8 cellular contexts compared by ENCODE assay signal in genomic region chr2:218908721-218909619, GRCh38. TPM values are rescaled to one million over a fixed set of nuclear protein-coding genes. Genes with fewer than 3 reads are reported as not detected.
DNase-seq lines count a peak whose midpoint lies in the region; ATAC-seq lines count a peak whose summit lies in the region.

No MANE protein-coding gene starts in this region.

- POLR2A ChIA-PET in activated CD4-positive, alpha-beta memory T cell treated with anti-CD3 and anti-CD28 coated beads, Interleukin-2, amount 10 ng/mL, durations not matched to agents 7 days and 5 days (lab: Charles Lee) = interaction anchor here (0.7 to 3.8 kb wide), 5 partner anchors 11 to 237 kb away, joined by 3 to 20 read pairs (median 4); partner anchors contain the start of genes RNF25, STK36 and WNT10A

- H3K9me3 Mint-ChIP-seq in activated CD4-positive, alpha-beta memory T cell treated with anti-CD3 and anti-CD28 coated beads, Interleukin-2, amount 10 ng/mL, durations not matched to agents 7 days and 5 days = no peaks in the 10 kb centered on the region

- H3K4me1 Mint-ChIP-seq in activated CD4-positive, alpha-beta memory T cell treated with anti-CD3 and anti-CD28 coated beads, Interleukin-2, amount 10 ng/mL, durations not matched to agents 7 days and 5 days = peaks cover 22% of the 10 kb centered on the region

- peak; percentile 96 for ATAC-seq in GM19035 (IDR thresholded peaks at IDR 0.05; ENCODE audit: unreplicated experiment)
- peak; percentile 81 for ATAC-seq in HG03378 (IDR thresholded peaks at IDR 0.05; ENCODE audit: unreplicated experiment)

- CTCF ChIA-PET in activated CD4-positive, alpha-beta memory T cell treated with anti-CD3 and anti-CD28 coated beads, Interleukin-2, amount 10 ng/mL, durations not matched to agents 7 days and 5 days (lab: Charles Lee) = interaction anchor here (1.2 to 5.0 kb wide), 4 partner anchors 10 to 33 kb away, joined by 4 to 58 read pairs (median 10); no protein-coding TSS in a partner anchor

- peak overlapping the region; percentile 72 for H3K27ac Mint-ChIP-seq in activated CD4-positive, alpha-beta memory T cell treated with anti-CD3 and anti-CD28 coated beads, Interleukin-2, amount 10 ng/mL, durations not matched to agents 7 days and 5 days

- peak overlapping the region; percentile 83 for H3K4me3 Mint-ChIP-seq in activated CD4-positive, alpha-beta memory T cell treated with anti-CD3 and anti-CD28 coated beads, Interleukin-2, amount 10 ng/mL, durations not matched to agents 7 days and 5 days

- no peaks in the 10 kb centered on the region for H3K36me3 Mint-ChIP-seq in activated CD4-positive, alpha-beta memory T cell treated with anti-CD3 and anti-CD28 coated beads, Interleukin-2, amount 10 ng/mL, durations not matched to agents 7 days and 5 days (ENCODE audit: low read depth)

- H3K27me3 Mint-ChIP-seq in activated CD4-positive, alpha-beta memory T cell treated with anti-CD3 and anti-CD28 coated beads, Interleukin-2, amount 10 ng/mL, durations not matched to agents 7 days and 5 days = peaks cover 17% of the 10 kb centered on the region

- DNase-seq in Ammon's horn (ENCODE audit: low spot score) = peak; percentile 88
- DNase-seq in NCI-H526 (lab: John Stamatoyannopoulos, UW) = peak; percentile 86 to 97
- DNase-seq in activated CD4-positive, alpha-beta memory T cell treated with anti-CD3 and anti-CD28 coated beads, Interleukin-2, amount 10 ng/mL, durations not matched to agents 7 days and 5 days = peak; percentile 92
- DNase-seq in effector CD8-positive, alpha-beta T cell (lab: John Stamatoyannopoulos, UW) = peak; percentile 82
- DNase-seq in medulla oblongata (ENCODE audit: extremely low spot score) = peak; percentile 86
- DNase-seq in stimulated activated CD4-positive, alpha-beta T cell treated with anti-CD3 and anti-CD28 coated beads, TNF-alpha, amount 100 ng/mL, for 24 hours (ENCODE audit: low read depth in 3 of 3) = peak; percentile 76 to 92 (median 78)

RNA-seq across cellular contexts. Expression of gene WNT10A, which starts 28.3 kb away (rescaled TPM):
- 1 to 10 TPM in 1 of 2 experiments, under 1 TPM in 1; 0.70 to 1.4 TPM for total RNA-seq in activated CD4-positive, alpha-beta memory T cell treated with anti-CD3 and anti-CD28 coated beads, Interleukin-2, amount 10 ng/mL, durations not matched to agents 7 days and 5 days

RNA-seq across cellular contexts. Expression of gene WNT6, which starts 49.4 kb away (rescaled TPM):
- total RNA-seq in activated CD4-positive, alpha-beta memory T cell treated with anti-CD3 and anti-CD28 coated beads, Interleukin-2, amount 10 ng/mL, durations not matched to agents 7 days and 5 days = not detected

RNA-seq across cellular contexts. Expression of gene CDK5R2, which starts 50.5 kb away (rescaled TPM):
- not detected for total RNA-seq in activated CD4-positive, alpha-beta memory T cell treated with anti-CD3 and anti-CD28 coated beads, Interleukin-2, amount 10 ng/mL, durations not matched to agents 7 days and 5 days

Comparison
In these comparisons a context has a peak if more than half of its experiments do, and no peak if none do; other contexts are left out.
1. Peak in every context shown above with its lines: DNase-seq and ATAC-seq.